Comparison of ENCODE assay signal across 23 cellular contexts in the genomic region with DNA sequence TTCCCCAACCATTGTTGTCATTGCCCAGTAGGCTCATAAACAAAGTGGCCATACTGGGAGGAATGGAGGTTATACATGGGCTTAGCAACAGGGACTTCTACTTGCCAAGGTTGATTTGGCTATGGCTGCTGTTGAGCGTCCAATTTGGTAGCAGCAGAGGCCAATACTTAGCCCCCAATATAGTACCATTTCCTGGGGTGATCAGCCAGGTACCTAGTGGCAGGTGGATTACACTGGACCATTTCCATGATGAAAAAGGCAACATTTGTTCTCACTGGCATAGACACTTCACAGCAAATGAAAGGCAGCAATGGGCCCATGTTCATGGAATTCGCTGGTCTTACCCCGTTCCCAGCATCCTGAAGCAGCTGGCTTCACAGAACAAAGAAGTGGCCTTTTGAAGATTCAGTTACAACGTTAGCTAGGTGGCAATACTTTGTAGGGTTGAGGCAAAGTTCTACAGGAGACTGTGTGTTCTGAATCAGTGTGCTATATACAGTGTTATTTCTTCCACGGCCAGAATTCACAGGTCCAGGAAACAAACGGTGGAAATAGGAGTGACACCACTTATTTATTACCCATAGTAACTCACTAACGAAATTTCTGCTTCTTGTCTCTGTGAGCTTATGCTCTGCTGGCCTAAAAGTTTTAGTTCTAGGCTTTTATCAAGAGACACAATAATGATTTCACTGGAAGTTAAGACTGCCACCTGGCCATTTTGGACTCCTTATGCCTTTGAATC. TPM values are rescaled to one million over a fixed set of nuclear protein-coding genes. Genes with fewer than 3 reads are reported as not detected.
DNase-seq lines count a peak whose midpoint lies in the region; ATAC-seq and TF ChIP-seq lines count a peak whose summit lies in the region.
"Had no signal": no experiment of that assay in that cellular context is flagged by ENCODE, and none has a peak within 500 bp of the region (broad histone marks: within the 10 kb centered on the region; RNA-seq: fewer than 3 reads in every experiment).

No MANE protein-coding gene starts in this region.

- intact Hi-C loops in activated CD4-positive, alpha-beta T cell treated with anti-CD3 and anti-CD28 coated beads for 36 hours (cut with DNase I, micrococcal nuclease) = no loop called here
- intact Hi-C loops in psoas muscle (cut with DNase I) = no loop called here
- intact Hi-C loops in left lung (cut with DNase I) = no loop called here

- H3K9me3 ChIP-seq in HUES64 (ENCODE audit: insufficient read depth, low read depth, low read length) = no peaks in the 10 kb centered on the region
- H3K9me3 ChIP-seq in psoas muscle = no peaks in the 10 kb centered on the region
- H3K9me3 ChIP-seq in left lung = no peaks in the 10 kb centered on the region
- H3K9me3 ChIP-seq: BE2C, body of pancreas, gastroesophageal sphincter, ovary, testis had no signal

- TF ChIP-seq CTCF in psoas muscle (IDR thresholded peaks at IDR 0.05) (no peak), left lung (IDR thresholded peaks at IDR 0.05) (no peak)

- H3K4me1 ChIP-seq in HUES64 (ENCODE audit: insufficient read depth, low read length) = peaks cover 39% of the 10 kb centered on the region
- H3K4me1 ChIP-seq in psoas muscle = peaks cover 35% of the 10 kb centered on the region
- peaks cover 26 to 75% of the 10 kb centered on the region in 2 donors for H3K4me1 ChIP-seq in left lung
- H3K4me1 ChIP-seq: BE2C had no signal

- no peak overlapping the region for H3K4me3 Mint-ChIP-seq in activated CD4-positive, alpha-beta T cell treated with anti-CD3 and anti-CD28 coated beads for 36 hours

- peaks cover 36% of the 10 kb centered on the region for H3K36me3 Mint-ChIP-seq in activated CD4-positive, alpha-beta T cell treated with anti-CD3 and anti-CD28 coated beads for 36 hours (ENCODE audit: low read depth)

- no peak for ATAC-seq in activated CD4-positive, alpha-beta T cell treated with anti-CD3 and anti-CD28 coated beads for 36 hours
- ATAC-seq in psoas muscle = peak in 3 of 4 donors; percentile 42 to 81 (median 78)
- ATAC-seq in left lung = no peak
- ATAC-seq: activated naive CD4-positive, alpha-beta T cell treated with anti-CD3 and anti-CD28 coated beads, Interleukin-2, amount 50 U/mL, for 72 hours; body of pancreas; gastroesophageal sphincter had no signal

- POLR2A ChIA-PET in activated CD4-positive, alpha-beta T cell treated with anti-CD3 and anti-CD28 coated beads for 36 hours (lab: Charles Lee) = no interaction called here

- H3K4me3 ChIP-seq in HUES64 (ENCODE audit: low read length) = no peak overlapping the region
- no peak overlapping the region for H3K4me3 ChIP-seq in psoas muscle
- no peak overlapping the region for H3K4me3 ChIP-seq in left lung
- H3K4me3 ChIP-seq: body of pancreas, dorsolateral prefrontal cortex, gastroesophageal sphincter, ovary, skin epidermis, testis had no signal

- H3K9me3 Mint-ChIP-seq in activated CD4-positive, alpha-beta T cell treated with anti-CD3 and anti-CD28 coated beads for 36 hours (ENCODE audit: low read depth) = no peaks in the 10 kb centered on the region
- H3K9me3 Mint-ChIP-seq: activated naive CD4-positive, alpha-beta T cell treated with anti-CD3 and anti-CD28 coated beads, Interleukin-2, amount 50 U/mL, for 72 hours had no signal

- H3K36me3 ChIP-seq in HUES64 (ENCODE audit: insufficient read depth, low read length) (no peaks in the 10 kb centered on the region; the same call in 1 of the 2 replicates), psoas muscle (ENCODE audit: insufficient read depth in 1 of 2, low read depth in 1 of 2) (no peaks in the 10 kb centered on the region), left lung (peaks cover 0 to 2% of the 10 kb centered on the region in 2 donors)
- H3K36me3 ChIP-seq: BE2C, ovary had no signal

- no peak overlapping the region for H3K9ac ChIP-seq in HUES64 (ENCODE audit: low read depth, low read length)

- no peaks in the 10 kb centered on the region for H3K27me3 ChIP-seq in HUES64 (ENCODE audit: insufficient read depth, low read length)
- no peaks in the 10 kb centered on the region for H3K27me3 ChIP-seq in psoas muscle (ENCODE audit: insufficient read depth in 3 of 3, low read length in 2 of 3)
- no peaks in the 10 kb centered on the region for H3K27me3 ChIP-seq in left lung
- H3K27me3 ChIP-seq: BE2C, body of pancreas, dorsolateral prefrontal cortex, gastroesophageal sphincter, ovary, testis had no signal

- whole genome bisulfite sequencing in HUES64 = 94% methylated on average over 7 of the region's 7 CpGs
- WGBS in psoas muscle, 3 donors = 52 to 64% (median 52%) methylated on average over 7 of the region's 7 CpGs

- CTCF ChIA-PET in activated CD4-positive, alpha-beta T cell treated with anti-CD3 and anti-CD28 coated beads for 36 hours (lab: Charles Lee) = interaction anchor here (0.6 to 1.8 kb wide), 4 partner anchors 7 to 15 kb away, joined by 3 to 4 read pairs (median 4); no protein-coding TSS in a partner anchor

- no peak for DNase-seq in activated CD4-positive, alpha-beta T cell treated with anti-CD3 and anti-CD28 coated beads for 36 hours
- DNase-seq in activated CD4-positive, alpha-beta T cell treated with anti-CD3 and anti-CD28 coated beads, Interleukin-2, amount 50 U/mL, for 48 hours = no peak
- DNase-seq in dermis blood vessel endothelial cell = peak; percentile 53
- no peak for DNase-seq in psoas muscle
- no peak for DNase-seq in left lung
- DNase-seq in NCI-H1105 (lab: John Stamatoyannopoulos, UW) = no peak
- no peak for DNase-seq in NCI-H524 treated with DMSO at 0.1 percent for 48 hours (lab: John Stamatoyannopoulos, UW)
- DNase-seq: activated CD4-positive, alpha-beta T cell treated with anti-CD3 and anti-CD28 coated beads for 1 hour; activated CD8-positive, alpha-beta memory T cell treated with anti-CD3 and anti-CD28 coated beads, Interleukin-2, amount 50 U/mL, for 4 hours; BE2C; body of pancreas; erythroblast; NCI-H1105 treated with DMSO at 0.1 percent for 48 hours; NCI-H69; ovary; stimulated activated CD4-positive, alpha-beta T cell treated with anti-CD3 and anti-CD28 coated beads, Interleukin-4, amount 100 ng/mL, for 1 hour; testis had no signal

- H3K27me3 Mint-ChIP-seq in activated CD4-positive, alpha-beta T cell treated with anti-CD3 and anti-CD28 coated beads for 36 hours = no peaks in the 10 kb centered on the region

- H3K27ac ChIP-seq in HUES64 (ENCODE audit: low read depth, low read length) = peak overlapping the region; percentile 15; the same call in 1 of the 2 replicates
- peak overlapping the region; percentile 26 for H3K27ac ChIP-seq in psoas muscle
- H3K27ac ChIP-seq in left lung = peak overlapping the region in 1 of 2 donors; percentile 57
- H3K27ac ChIP-seq: 22Rv1, ovary, testis had no signal

- H3K27ac Mint-ChIP-seq in activated CD4-positive, alpha-beta T cell treated with anti-CD3 and anti-CD28 coated beads for 36 hours = peak overlapping the region; percentile 37
- H3K27ac Mint-ChIP-seq: activated naive CD4-positive, alpha-beta T cell treated with anti-CD3 and anti-CD28 coated beads, Interleukin-2, amount 50 U/mL, for 72 hours had no signal

- peaks cover 89% of the 10 kb centered on the region for H3K4me1 Mint-ChIP-seq in activated CD4-positive, alpha-beta T cell treated with anti-CD3 and anti-CD28 coated beads for 36 hours

RNA-seq across cellular contexts. Expression of gene FBXO11, which starts 37.5 kb away (rescaled TPM):
- 10 to 100 TPM; 33.0 to 40.3 TPM for total RNA-seq in activated CD4-positive, alpha-beta T cell treated with anti-CD3 and anti-CD28 coated beads for 36 hours
- 37.5 TPM for polyA plus RNA-seq in HUES64 (2013, experiment 1 of 2)
- 41.0 TPM for polyA plus RNA-seq in HUES64 (2013, experiment 2 of 2)
- total RNA-seq in dermis blood vessel endothelial cell (55.1 and 120 TPM in 2 replicates), psoas muscle (10 to 100 TPM; 31.0 to 39.4 (median 34.9) TPM), left lung (10 to 100 TPM; 56.2 to 68.2 TPM)
- 10 to 100 TPM; 16.3 to 30.8 (median 21.3) TPM for polyA plus RNA-seq in psoas muscle

Comparison
In these comparisons a context has a peak if more than half of its experiments do, and no peak if none do; other contexts are left out.
1. ATAC-seq: peak in psoas muscle (3 of 4); none in activated CD4-positive, alpha-beta T cell treated with anti-CD3 and anti-CD28 coated beads for 36 hours (single experiment) and left lung (single experiment).